In genomic region chr2:97659256-97660043, GRCh38 we compare ENCODE assay signal across 22 cellular contexts. TPM values are rescaled to one million over a fixed set of nuclear protein-coding genes. Genes with fewer than 3 reads are reported as not detected.
DNase-seq lines count a peak whose midpoint lies in the region; ATAC-seq and TF ChIP-seq lines count a peak whose summit lies in the region.
"Had no signal": no experiment of that assay in that cellular context is flagged by ENCODE, and none has a peak within 500 bp of the region (broad histone marks: within the 10 kb centered on the region; RNA-seq: fewer than 3 reads in every experiment).

No MANE protein-coding gene starts in this region.

- H3K9me3 Mint-ChIP-seq in activated CD4-positive, alpha-beta T cell treated with anti-CD3 and anti-CD28 coated beads for 36 hours (ENCODE audit: low read depth), result no peaks in the 10 kb centered on the region
- no peaks in the 10 kb centered on the region for H3K9me3 Mint-ChIP-seq in activated CD4-positive, alpha-beta T cell treated with anti-CD3 and anti-CD28 coated beads, Interleukin-2, amount 10 ng/mL, durations not matched to agents 7 days and 5 days
- no peaks in the 10 kb centered on the region for H3K9me3 Mint-ChIP-seq in activated T-helper 1 cell treated with anti-CD3 and anti-CD28 coated beads, Interleukin-12 subunit alpha, Interleukin-12 subunit beta, Interleukin-2, Interleukin-4 antibody, amounts not matched to agents 30 ng/mL and 10 ng/mL and 1 ng/mL, durations not matched to agents 14 hours and 24 hours and 36 hours
- H3K9me3 Mint-ChIP-seq: CD8-positive, alpha-beta T cell had no signal

- no peak overlapping the region for H3K18ac ChIP-seq in neuronal stem cell (ENCODE audit: low read length)

- no peaks in the 10 kb centered on the region for H3K9me2 ChIP-seq in SK-N-SH

- H2BK15ac ChIP-seq in neuronal stem cell (ENCODE audit: low read length), result no peak overlapping the region

- H3K4me3 ChIP-seq in coronary artery, result no peak overlapping the region
- H3K4me3 ChIP-seq in neuronal stem cell (ENCODE audit: low read length in 2 of 2), result peak overlapping the region in 1 of 2 donors; percentile 27
- H3K4me3 ChIP-seq in heart right ventricle, result no peak overlapping the region
- H3K4me3 ChIP-seq in SK-N-SH (ENCODE audit: low read depth in 2 of 2, low read length in 1 of 2), result no peak overlapping the region
- H3K4me3 ChIP-seq: BLaER1 treated with 17β-estradiol and CSF1 and Interleukin-3, amounts not matched to agents 10 nM and 100 nM; SJSA1 had no signal

- intact Hi-C loops in activated CD4-positive, alpha-beta T cell treated with anti-CD3 and anti-CD28 coated beads for 36 hours (cut with DNase I, micrococcal nuclease), result loop anchor here (5.0 to 10.0 kb wide), 10 partner anchors 53 to 1512 kb away; partner anchors contain the start of genes ANKRD36 (in 1 of the 2), ARID5A (in 1 of the 2), CIAO1 (in 1 of the 2) and COA5 (in 1 of the 2)
- intact Hi-C loops in activated T-helper 1 cell treated with anti-CD3 and anti-CD28 coated beads, Interleukin-12 subunit alpha, Interleukin-12 subunit beta, Interleukin-2, Interleukin-4 antibody, amounts not matched to agents 30 ng/mL and 10 ng/mL and 1 ng/mL, durations not matched to agents 14 hours and 24 hours and 36 hours (cut with micrococcal nuclease), result loop anchor here (5.0 to 10.0 kb wide), 2 partner anchors 1483 to 1515 kb away; partner anchors contain the start of genes C2orf15 and DUSP2
- intact Hi-C loops in heart right ventricle (cut with DNase I), result no loop called here

- no peak overlapping the region for H4K8ac ChIP-seq in neuronal stem cell (ENCODE audit: low read depth, low read length)

- H3K4me2 ChIP-seq in neuronal stem cell (ENCODE audit: insufficient read depth, low read length, poor library complexity, severe bottlenecking), result no peak overlapping the region
- no peak overlapping the region for H3K4me2 ChIP-seq in SK-N-SH

- H3K36me3 ChIP-seq in neuronal stem cell (replicated peaks in 1 of 2; ENCODE audit: control insufficient read depth in 2 of 2, insufficient read depth in 2 of 2, low read length in 2 of 2), result peaks cover 41 to 64% of the 10 kb centered on the region in 2 donors
- H3K36me3 ChIP-seq in heart right ventricle, result peaks cover 0 to 55% (median 32%) of the 10 kb centered on the region in 9 donors
- H3K36me3 ChIP-seq in SK-N-SH (replicated peaks in 1 of 2; ENCODE audit: control insufficient read depth in 1 of 2, insufficient read depth in 2 of 2, low read length in 1 of 2), result peaks cover 5 to 32% of the 10 kb centered on the region in 2 experiments

- H2BK5ac ChIP-seq in neuronal stem cell (ENCODE audit: low read length), result no peak overlapping the region

- H2AFZ ChIP-seq in neuronal stem cell (ENCODE audit: low read length) (no peak overlapping the region), SK-N-SH (ENCODE audit: low read depth) (no peak overlapping the region)

- H3K9ac ChIP-seq in neuronal stem cell (ENCODE audit: low read depth, low read length, poor library complexity) (peak overlapping the region; percentile 50), SK-N-SH (no peak overlapping the region)

- TF ChIP-seq CTCF in coronary artery (IDR thresholded peaks at IDR 0.05) (no peak), heart right ventricle (IDR thresholded peaks at IDR 0.05) (no peak), SK-N-SH (IDR thresholded peaks at IDR 0.05) (no peak)

- H4K91ac ChIP-seq in neuronal stem cell (ENCODE audit: low read depth, low read length, poor library complexity), result no peak overlapping the region

- CTCF ChIA-PET in activated CD4-positive, alpha-beta T cell treated with anti-CD3 and anti-CD28 coated beads for 36 hours (lab: Charles Lee), result interaction anchor here (0.6 to 8.2 kb wide), 2 partner anchors 38 to 1406 kb away, joined by 3 to 95 read pairs; no protein-coding TSS in a partner anchor
- CTCF ChIA-PET in activated CD4-positive, alpha-beta T cell treated with anti-CD3 and anti-CD28 coated beads, Interleukin-2, amount 10 ng/mL, durations not matched to agents 7 days and 5 days (lab: Charles Lee), result interaction anchor here (7.6 kb wide), 1 partner anchor 10 kb away, joined by 75 read pairs; the partner anchor contains the start of gene COX5B
- CTCF ChIA-PET in SK-N-SH (lab: Yijun Ruan, JAX), result interaction anchor here (0.5 to 8.6 kb wide), 4 partner anchors 8 to 141 kb away, joined by 3 to 88 read pairs (median 6); no protein-coding TSS in a partner anchor

- H3K27me3 ChIP-seq in neuronal stem cell (ENCODE audit: control insufficient read depth in 3 of 3, insufficient read depth in 3 of 3, low read depth in 1 of 3, low read length in 3 of 3), result no peaks in the 10 kb centered on the region
- H3K27me3 ChIP-seq in heart right ventricle, result no peaks in the 10 kb centered on the region
- H3K27me3 ChIP-seq in SK-N-SH (ENCODE audit: insufficient read depth), result no peaks in the 10 kb centered on the region
- H3K27me3 ChIP-seq: BLaER1 treated with 17β-estradiol and CSF1 and Interleukin-3, amounts not matched to agents 10 nM and 100 nM; SJSA1 had no signal

- no CpG with 5 or more reads among the region's 29 CpGs for WGBS in neuronal stem cell (ENCODE audit: extremely low coverage in 2 of 2, insufficient read length in 2 of 2, insufficient replicate concordance in 1 of 2), 2 donors
- 91 to 93% methylated on average over 28 to 29 of the region's 29 CpGs for WGBS in heart right ventricle, 2 donors
- WGBS in SK-N-SH (ENCODE audit: low lambda C conversion rate), result 95% methylated on average over 18 of the region's 29 CpGs

- peaks cover 8 to 12% of the 10 kb centered on the region in 2 donors for H3K4me1 ChIP-seq in neuronal stem cell (ENCODE audit: control insufficient read depth in 2 of 2, insufficient read depth in 1 of 2, low read depth in 1 of 2, low read length in 2 of 2)
- H3K4me1 ChIP-seq in heart right ventricle, result peaks cover 0 to 30% (median 27%) of the 10 kb centered on the region in 9 donors
- H3K4me1 ChIP-seq in SK-N-SH (ENCODE audit: control insufficient read depth in 1 of 2, insufficient read depth in 2 of 2, low read depth in 1 of 2, low read length in 1 of 2), result peaks cover 13 to 15% of the 10 kb centered on the region in 2 experiments; a peak in 3 of 4 replicates

- POLR2A ChIA-PET in activated CD4-positive, alpha-beta T cell treated with anti-CD3 and anti-CD28 coated beads for 36 hours (lab: Charles Lee), result interaction anchor here (4.6 kb wide), 1 partner anchor 11 kb away, joined by 96 read pairs; the partner anchor contains the start of gene COX5B
- POLR2A ChIA-PET in activated CD4-positive, alpha-beta T cell treated with anti-CD3 and anti-CD28 coated beads, Interleukin-2, amount 10 ng/mL, durations not matched to agents 7 days and 5 days (lab: Charles Lee), result interaction anchor here (0.6 kb wide), 1 partner anchor 13 kb away, joined by 4 read pairs; no protein-coding TSS in a partner anchor
- POLR2A ChIA-PET in SK-N-SH (lab: Yijun Ruan, JAX), result no interaction called here

- peaks cover 31% of the 10 kb centered on the region for H3K79me2 ChIP-seq in SK-N-SH (ENCODE audit: insufficient read depth)

- no peak overlapping the region for H3K27ac ChIP-seq in coronary artery
- no peak overlapping the region for H3K27ac ChIP-seq in neuronal stem cell (replicated peaks; ENCODE audit: low read length)
- no peak overlapping the region for H3K27ac ChIP-seq in heart right ventricle
- H3K27ac ChIP-seq in SK-N-SH (ENCODE audit: low read depth in 2 of 2, low read length in 1 of 2), result no peak overlapping the region; a peak in 1 of 4 replicates
- H3K27ac ChIP-seq: 22Rv1, SJSA1 had no signal

- no peak overlapping the region for H3K4ac ChIP-seq in neuronal stem cell (ENCODE audit: low read length)

- 0 out of 2 replicates have a peak, but pooled peaks cover 7% of the 10 kb centered on the region for H4K20me1 ChIP-seq in SK-N-SH (ENCODE audit: insufficient read depth)

- TF ChIP-seq EP300 in SK-N-SH (IDR thresholded peaks at IDR 0.05; ENCODE audit: borderline replicate concordance in 1 of 2, low read depth in 1 of 2, low read length in 1 of 2), result no peak

- peaks cover 23% of the 10 kb centered on the region for H3K79me1 ChIP-seq in neuronal stem cell (ENCODE audit: low read depth, low read length)

- H2AK5ac ChIP-seq in neuronal stem cell (ENCODE audit: low read depth, low read length), result no peak overlapping the region

- H3K27ac Mint-ChIP-seq in activated CD4-positive, alpha-beta T cell treated with anti-CD3 and anti-CD28 coated beads for 36 hours, result peak overlapping the region; percentile 55
- no peak overlapping the region for H3K27ac Mint-ChIP-seq in activated CD4-positive, alpha-beta T cell treated with anti-CD3 and anti-CD28 coated beads, Interleukin-2, amount 10 ng/mL, durations not matched to agents 7 days and 5 days
- peak overlapping the region; percentile 52 for H3K27ac Mint-ChIP-seq in activated T-helper 1 cell treated with anti-CD3 and anti-CD28 coated beads, Interleukin-12 subunit alpha, Interleukin-12 subunit beta, Interleukin-2, Interleukin-4 antibody, amounts not matched to agents 30 ng/mL and 10 ng/mL and 1 ng/mL, durations not matched to agents 14 hours and 24 hours and 36 hours
- H3K27ac Mint-ChIP-seq: CD8-positive, alpha-beta T cell had no signal

- peaks cover 8% of the 10 kb centered on the region in 2 donors for H3K9me3 ChIP-seq in neuronal stem cell (replicated peaks in 1 of 2; ENCODE audit: control insufficient read depth in 2 of 2, insufficient read depth in 1 of 2, low read depth in 1 of 2, low read length in 2 of 2)
- H3K9me3 ChIP-seq in heart right ventricle, result peaks cover 0 to 6% (median 0%) of the 10 kb centered on the region in 11 donors
- no peaks in the 10 kb centered on the region for H3K9me3 ChIP-seq in SK-N-SH
- H3K9me3 ChIP-seq: SJSA1 had no signal

- peak overlapping the region; percentile 12 for H3K23ac ChIP-seq in neuronal stem cell (ENCODE audit: low read depth, low read length, poor library complexity)

- peaks cover 33% of the 10 kb centered on the region for H3K4me1 Mint-ChIP-seq in activated CD4-positive, alpha-beta T cell treated with anti-CD3 and anti-CD28 coated beads for 36 hours
- peaks cover 19% of the 10 kb centered on the region for H3K4me1 Mint-ChIP-seq in activated CD4-positive, alpha-beta T cell treated with anti-CD3 and anti-CD28 coated beads, Interleukin-2, amount 10 ng/mL, durations not matched to agents 7 days and 5 days
- H3K4me1 Mint-ChIP-seq in activated T-helper 1 cell treated with anti-CD3 and anti-CD28 coated beads, Interleukin-12 subunit alpha, Interleukin-12 subunit beta, Interleukin-2, Interleukin-4 antibody, amounts not matched to agents 30 ng/mL and 10 ng/mL and 1 ng/mL, durations not matched to agents 14 hours and 24 hours and 36 hours (ENCODE audit: low read depth), result peaks cover 32% of the 10 kb centered on the region

- no peak overlapping the region for H3K4me3 Mint-ChIP-seq in activated CD4-positive, alpha-beta T cell treated with anti-CD3 and anti-CD28 coated beads for 36 hours
- H3K4me3 Mint-ChIP-seq in activated CD4-positive, alpha-beta T cell treated with anti-CD3 and anti-CD28 coated beads, Interleukin-2, amount 10 ng/mL, durations not matched to agents 7 days and 5 days, result no peak overlapping the region
- H3K4me3 Mint-ChIP-seq in activated T-helper 1 cell treated with anti-CD3 and anti-CD28 coated beads, Interleukin-12 subunit alpha, Interleukin-12 subunit beta, Interleukin-2, Interleukin-4 antibody, amounts not matched to agents 30 ng/mL and 10 ng/mL and 1 ng/mL, durations not matched to agents 14 hours and 24 hours and 36 hours, result no peak overlapping the region
- H3K4me3 Mint-ChIP-seq: CD8-positive, alpha-beta T cell had no signal

- H2BK12ac ChIP-seq in neuronal stem cell (ENCODE audit: low read length), result no peak overlapping the region

- H3K36me3 Mint-ChIP-seq in activated CD4-positive, alpha-beta T cell treated with anti-CD3 and anti-CD28 coated beads for 36 hours (ENCODE audit: low read depth), result peaks cover 55% of the 10 kb centered on the region
- peaks cover 40% of the 10 kb centered on the region for H3K36me3 Mint-ChIP-seq in activated CD4-positive, alpha-beta T cell treated with anti-CD3 and anti-CD28 coated beads, Interleukin-2, amount 10 ng/mL, durations not matched to agents 7 days and 5 days (ENCODE audit: low read depth)
- peaks cover 36% of the 10 kb centered on the region for H3K36me3 Mint-ChIP-seq in activated T-helper 1 cell treated with anti-CD3 and anti-CD28 coated beads, Interleukin-12 subunit alpha, Interleukin-12 subunit beta, Interleukin-2, Interleukin-4 antibody, amounts not matched to agents 30 ng/mL and 10 ng/mL and 1 ng/mL, durations not matched to agents 14 hours and 24 hours and 36 hours (ENCODE audit: low read depth)

- no peak for DNase-seq in activated CD4-positive, alpha-beta T cell treated with anti-CD3 and anti-CD28 coated beads for 36 hours
- no peak for DNase-seq in activated CD4-positive, alpha-beta T cell treated with anti-CD3 and anti-CD28 coated beads, Interleukin-2, amount 10 ng/mL, durations not matched to agents 7 days and 5 days
- DNase-seq in activated T-helper 1 cell treated with anti-CD3 and anti-CD28 coated beads, Interleukin-12 subunit alpha, Interleukin-12 subunit beta, Interleukin-2, Interleukin-4 antibody, amounts not matched to agents 30 ng/mL and 10 ng/mL and 1 ng/mL, durations not matched to agents 14 hours and 24 hours and 36 hours (ENCODE audit: low spot score), result no peak
- peak; percentile 60 for DNase-seq in coronary artery (ENCODE audit: low spot score)
- no peak for DNase-seq in neuronal stem cell (ENCODE audit: low spot score)
- DNase-seq in heart right ventricle, result no peak
- DNase-seq in SK-N-SH, result no peak
- DNase-seq: Calu3; CD8-positive, alpha-beta T cell; GDM1; MM.1S; NCI-H1048; NCI-H1417 treated with DMSO at 0.1 percent for 48 hours; NCI-H187 treated with DMSO at 0.1 percent for 48 hours; NCI-H2107; NCI-H446 treated with DMSO at 0.1 percent for 48 hours; NCI-H526 treated with DMSO at 0.1 percent for 48 hours had no signal

- TF ChIP-seq RAD21 in SK-N-SH (IDR thresholded peaks at IDR 0.05; ENCODE audit: low read length), result no peak

- no peak overlapping the region for H3K14ac ChIP-seq in neuronal stem cell (ENCODE audit: low read length)

- no peaks in the 10 kb centered on the region for H3K27me3 Mint-ChIP-seq in activated CD4-positive, alpha-beta T cell treated with anti-CD3 and anti-CD28 coated beads for 36 hours
- no peaks in the 10 kb centered on the region for H3K27me3 Mint-ChIP-seq in activated CD4-positive, alpha-beta T cell treated with anti-CD3 and anti-CD28 coated beads, Interleukin-2, amount 10 ng/mL, durations not matched to agents 7 days and 5 days
- no peaks in the 10 kb centered on the region for H3K27me3 Mint-ChIP-seq in activated T-helper 1 cell treated with anti-CD3 and anti-CD28 coated beads, Interleukin-12 subunit alpha, Interleukin-12 subunit beta, Interleukin-2, Interleukin-4 antibody, amounts not matched to agents 30 ng/mL and 10 ng/mL and 1 ng/mL, durations not matched to agents 14 hours and 24 hours and 36 hours (ENCODE audit: insufficient read depth)

- ATAC-seq in activated CD4-positive, alpha-beta T cell treated with anti-CD3 and anti-CD28 coated beads for 36 hours, result no peak
- ATAC-seq in heart right ventricle (no peak), GM19452 (IDR thresholded peaks at IDR 0.05; ENCODE audit: unreplicated experiment) (no peak)
- ATAC-seq: CD8-positive, alpha-beta T cell; Right ventricle myocardium inferior had no signal

- H2BK120ac ChIP-seq in neuronal stem cell (ENCODE audit: low read depth, low read length), result no peak overlapping the region

- H3F3A ChIP-seq in SK-N-SH (replicated peaks; ENCODE audit: insufficient read depth), result peaks cover 14% of the 10 kb centered on the region

RNA-seq across cellular contexts. Expression of gene ACTR1B, which starts 4.4 kb away (rescaled TPM):
- total RNA-seq in activated CD4-positive, alpha-beta T cell treated with anti-CD3 and anti-CD28 coated beads for 36 hours, result 100 to 1,000 TPM in 1 of 2 experiments, 10 to 100 TPM in 1; 92.0 to 124 TPM
- total RNA-seq in activated CD4-positive, alpha-beta T cell treated with anti-CD3 and anti-CD28 coated beads, Interleukin-2, amount 10 ng/mL, durations not matched to agents 7 days and 5 days, result 10 to 100 TPM; 62.9 to 68.3 TPM
- total RNA-seq in activated T-helper 1 cell treated with anti-CD3 and anti-CD28 coated beads, Interleukin-12 subunit alpha, Interleukin-12 subunit beta, Interleukin-2, Interleukin-4 antibody, amounts not matched to agents 30 ng/mL and 10 ng/mL and 1 ng/mL, durations not matched to agents 14 hours and 24 hours and 36 hours, result 101 and 102 TPM in 2 replicates
- 58.1 TPM for polyA plus RNA-seq in neuronal stem cell (2013, experiment 1 of 2)
- polyA plus RNA-seq in neuronal stem cell (2013, experiment 2 of 2), result 55.1 TPM
- total RNA-seq in heart right ventricle, result 10 to 100 TPM; 62.8 to 78.1 (median 71.4) TPM
- 10 to 100 TPM; 43.4 to 87.5 TPM for polyA plus RNA-seq in heart right ventricle
- 51.5 and 55.1 TPM in 2 replicates for polyA plus RNA-seq in SK-N-SH (2012; rRNA removed)
- polyA plus RNA-seq in SK-N-SH (2012; cell fraction: cytosol; rRNA removed), result 21.3 and 36.6 TPM in 2 replicates
- 120 and 133 TPM in 2 replicates for polyA plus RNA-seq in SK-N-SH (2012; cell fraction: nucleus; rRNA removed)

RNA-seq across cellular contexts. Expression of gene C2orf92, which starts 10.1 kb away (rescaled TPM):
- 1 to 10 TPM; 7.4 to 8.9 TPM for total RNA-seq in activated CD4-positive, alpha-beta T cell treated with anti-CD3 and anti-CD28 coated beads for 36 hours
- 1 to 10 TPM; 7.2 to 7.4 TPM for total RNA-seq in activated CD4-positive, alpha-beta T cell treated with anti-CD3 and anti-CD28 coated beads, Interleukin-2, amount 10 ng/mL, durations not matched to agents 7 days and 5 days
- 16.1 and 17.2 TPM in 2 replicates for total RNA-seq in activated T-helper 1 cell treated with anti-CD3 and anti-CD28 coated beads, Interleukin-12 subunit alpha, Interleukin-12 subunit beta, Interleukin-2, Interleukin-4 antibody, amounts not matched to agents 30 ng/mL and 10 ng/mL and 1 ng/mL, durations not matched to agents 14 hours and 24 hours and 36 hours
- polyA plus RNA-seq in neuronal stem cell (2013, experiment 1 of 2), result 3.1 TPM
- polyA plus RNA-seq in neuronal stem cell (2013, experiment 2 of 2), result 3.7 TPM
- total RNA-seq in heart right ventricle, result 1 to 10 TPM; 1.5 to 4.4 (median 2.9) TPM
- polyA plus RNA-seq in heart right ventricle (10 to 100 TPM in 1 of 2 donors, under 1 TPM in 1; 0.83 to 25.4 TPM), SK-N-SH (2012; rRNA removed) (3.1 and 5.6 TPM in 2 replicates)
- 0.94 and 1.3 TPM in 2 replicates for polyA plus RNA-seq in SK-N-SH (2012; cell fraction: cytosol; rRNA removed)
- 27.9 and 40.6 TPM in 2 replicates for polyA plus RNA-seq in SK-N-SH (2012; cell fraction: nucleus; rRNA removed)

RNA-seq across cellular contexts. Expression of gene COX5B, which starts 13.6 kb away (rescaled TPM):
- 100 to 1,000 TPM; 189 to 220 TPM for total RNA-seq in activated CD4-positive, alpha-beta T cell treated with anti-CD3 and anti-CD28 coated beads for 36 hours
- 100 to 1,000 TPM; 183 to 196 TPM for total RNA-seq in activated CD4-positive, alpha-beta T cell treated with anti-CD3 and anti-CD28 coated beads, Interleukin-2, amount 10 ng/mL, durations not matched to agents 7 days and 5 days
- total RNA-seq in activated T-helper 1 cell treated with anti-CD3 and anti-CD28 coated beads, Interleukin-12 subunit alpha, Interleukin-12 subunit beta, Interleukin-2, Interleukin-4 antibody, amounts not matched to agents 30 ng/mL and 10 ng/mL and 1 ng/mL, durations not matched to agents 14 hours and 24 hours and 36 hours, result 228 and 241 TPM in 2 replicates
- 226 TPM for polyA plus RNA-seq in neuronal stem cell (2013, experiment 1 of 2)
- polyA plus RNA-seq in neuronal stem cell (2013, experiment 2 of 2), result 217 TPM
- total RNA-seq in heart right ventricle, result 1,000 to 10,000 TPM in 9 of 10 donors, 100 to 1,000 TPM in 1; 886 to 1,398 (median 1,288) TPM
- 1,000 to 10,000 TPM; 1,705 to 5,403 TPM for polyA plus RNA-seq in heart right ventricle
- 493 and 702 TPM in 2 replicates for polyA plus RNA-seq in SK-N-SH (2012; rRNA removed)
- 540 and 572 TPM in 2 replicates for polyA plus RNA-seq in SK-N-SH (2012; cell fraction: cytosol; rRNA removed)
- polyA plus RNA-seq in SK-N-SH (2012; cell fraction: nucleus; rRNA removed), result 262 and 386 TPM in 2 replicates

RNA-seq across cellular contexts. Expression of gene ZAP70, which starts 53.9 kb away (rescaled TPM):
- total RNA-seq in activated CD4-positive, alpha-beta T cell treated with anti-CD3 and anti-CD28 coated beads for 36 hours, result 100 to 1,000 TPM; 153 to 156 TPM
- total RNA-seq in activated CD4-positive, alpha-beta T cell treated with anti-CD3 and anti-CD28 coated beads, Interleukin-2, amount 10 ng/mL, durations not matched to agents 7 days and 5 days, result 100 to 1,000 TPM; 302 to 337 TPM
- total RNA-seq in activated T-helper 1 cell treated with anti-CD3 and anti-CD28 coated beads, Interleukin-12 subunit alpha, Interleukin-12 subunit beta, Interleukin-2, Interleukin-4 antibody, amounts not matched to agents 30 ng/mL and 10 ng/mL and 1 ng/mL, durations not matched to agents 14 hours and 24 hours and 36 hours, result 302 and 313 TPM in 2 replicates
- 0.08 TPM for polyA plus RNA-seq in neuronal stem cell (2013, experiment 1 of 2)
- 0.06 TPM for polyA plus RNA-seq in neuronal stem cell (2013, experiment 2 of 2)
- total RNA-seq in heart right ventricle, result 1 to 10 TPM in 3 of 10 donors, under 1 TPM in 7; 0.42 to 8.7 (median 0.67) TPM
- 1 to 10 TPM in 1 of 2 donors, under 1 TPM in 1; 0.61 to 1.3 TPM for polyA plus RNA-seq in heart right ventricle
- polyA plus RNA-seq in SK-N-SH (2012; rRNA removed), result 0.05 and 0.08 TPM in 2 replicates
- polyA plus RNA-seq in SK-N-SH (2012; cell fraction: cytosol; rRNA removed), result 0.03 TPM in 1 of 2 replicates, not detected in the other
- 0.97 and 1.0 TPM in 2 replicates for polyA plus RNA-seq in SK-N-SH (2012; cell fraction: nucleus; rRNA removed)
- total RNA-seq: Calu3, SJSA1 had no signal

Comparison
In these comparisons a context has a peak if more than half of its experiments do, and no peak if none do; other contexts are left out.
1. intact Hi-C loops: an anchor here in activated CD4-positive, alpha-beta T cell treated with anti-CD3 and anti-CD28 coated beads for 36 hours (5.0 to 10.0 kb wide) and activated T-helper 1 cell treated with anti-CD3 and anti-CD28 coated beads, Interleukin-12 subunit alpha, Interleukin-12 subunit beta, Interleukin-2, Interleukin-4 antibody, amounts not matched to agents 30 ng/mL and 10 ng/mL and 1 ng/mL, durations not matched to agents 14 hours and 24 hours and 36 hours (5.0 to 10.0 kb wide); none called in heart right ventricle.